ENCODE assay signal across 1 cellular context in genomic region chr11:3201112-3201581, GRCh38.
TF ChIP-seq lines count a peak whose summit lies in the region.

No MANE protein-coding gene starts in this region.

TF ChIP-seq in K562, 482 proteins besides CTCF, POLR2A, EP300 and RAD21:
- no peak for TF ChIP-seq TAF9B (IDR thresholded peaks at IDR 0.05; ENCODE audit: partially characterized antibody)
- TF ChIP-seq ZNF316 (IDR thresholded peaks at IDR 0.05): no peak
- no peak for TF ChIP-seq TRIM24 (IDR thresholded peaks at IDR 0.05)
- TF ChIP-seq EHMT2 (IDR thresholded peaks at IDR 0.05): no peak
- no peak for TF ChIP-seq ZFP91 (CRISPR knock-in tag; IDR thresholded peaks at IDR 0.05)
- TF ChIP-seq PHF20 (IDR thresholded peaks at IDR 0.05; ENCODE audit: partially characterized antibody): no peak
- no peak for TF ChIP-seq AFF4 (CRISPR knock-in tag; IDR thresholded peaks at IDR 0.05)
- no peak for TF ChIP-seq BRF1 (IDR thresholded peaks at IDR 0.05; ENCODE audit: borderline replicate concordance, extremely low read depth, insufficient read length)
- no peak for TF ChIP-seq FOXA1 (IDR thresholded peaks at IDR 0.05; ENCODE audit: borderline replicate concordance)
- TF ChIP-seq YY1 (IDR thresholded peaks at IDR 0.05; ENCODE audit: borderline replicate concordance in 1 of 3, control insufficient read depth in 1 of 3, extremely low read depth in 1 of 3, insufficient read depth in 3 of 3, insufficient read length in 1 of 3, insufficient replicate concordance in 2 of 3, low read depth in 1 of 3, low read length in 2 of 3): no peak
